In genomic region chr1:53957231-53957818, GRCh38 we compare ENCODE assay signal across 9 cellular contexts. TPM values are rescaled to one million over a fixed set of nuclear protein-coding genes. Genes with fewer than 3 reads are reported as not detected.
DNase-seq lines count a peak whose midpoint lies in the region; ATAC-seq and TF ChIP-seq lines count a peak whose summit lies in the region.
"Had no signal": no experiment of that assay in that cellular context is flagged by ENCODE, and none has a peak within 500 bp of the region (broad histone marks: within the 10 kb centered on the region; RNA-seq: fewer than 3 reads in every experiment).

No MANE protein-coding gene starts in this region.

- no peak overlapping the region for H2AFZ ChIP-seq in SK-N-SH (ENCODE audit: low read depth)

- H3K4me2 ChIP-seq in SK-N-SH, result peak overlapping the region; percentile 45

- peaks cover 11% of the 10 kb centered on the region for H3F3A ChIP-seq in SK-N-SH (replicated peaks; ENCODE audit: insufficient read depth)

- H3K4me1 Mint-ChIP-seq in activated naive CD8-positive, alpha-beta T cell treated with anti-CD3 and anti-CD28 coated beads, Interleukin-2, amount 10 ng/mL, durations not matched to agents 7 days and 5 days, result peaks cover 11% of the 10 kb centered on the region
- peaks cover 13% of the 10 kb centered on the region for H3K4me1 Mint-ChIP-seq in activated naive CD8-positive, alpha-beta T cell treated with anti-CD3 and anti-CD28 coated beads for 36 hours

- no peak for TF ChIP-seq EP300 in SK-N-SH (IDR thresholded peaks at IDR 0.05; ENCODE audit: borderline replicate concordance in 1 of 2, low read depth in 1 of 2, low read length in 1 of 2)

- POLR2A ChIA-PET in activated naive CD8-positive, alpha-beta T cell treated with anti-CD3 and anti-CD28 coated beads, Interleukin-2, amount 10 ng/mL, durations not matched to agents 7 days and 5 days (lab: Charles Lee), result no interaction called here
- POLR2A ChIA-PET in SK-N-SH (lab: Yijun Ruan, JAX), result interaction anchor here (2.2 kb wide), 1 partner anchor 11 kb away, joined by 4 read pairs; the partner anchor contains the start of genes IFT25 and LRRC42

- no peak for ATAC-seq in activated naive CD8-positive, alpha-beta T cell treated with anti-CD3 and anti-CD28 coated beads, Interleukin-2, amount 10 ng/mL, durations not matched to agents 7 days and 5 days (ENCODE audit: low read depth)
- peak; percentile 74 for ATAC-seq in upper lobe of right lung
- no peak for ATAC-seq in HG03520 (IDR thresholded peaks at IDR 0.05; ENCODE audit: unreplicated experiment)
- ATAC-seq: left ventricle myocardium superior had no signal

- no peaks in the 10 kb centered on the region for H3K27me3 Mint-ChIP-seq in activated naive CD8-positive, alpha-beta T cell treated with anti-CD3 and anti-CD28 coated beads, Interleukin-2, amount 10 ng/mL, durations not matched to agents 7 days and 5 days
- no peaks in the 10 kb centered on the region for H3K27me3 Mint-ChIP-seq in activated naive CD8-positive, alpha-beta T cell treated with anti-CD3 and anti-CD28 coated beads for 36 hours

- peaks cover 53 to 64% of the 10 kb centered on the region in 2 experiments for H3K36me3 ChIP-seq in SK-N-SH (replicated peaks in 1 of 2; ENCODE audit: control insufficient read depth in 1 of 2, insufficient read depth in 2 of 2, low read length in 1 of 2)
- peaks cover 56% of the 10 kb centered on the region for H3K36me3 ChIP-seq in upper lobe of right lung

- WGBS in SK-N-SH (ENCODE audit: low lambda C conversion rate), result 61% methylated on average over 3 of the region's 3 CpGs

- no peak overlapping the region for H3K4me3 Mint-ChIP-seq in activated naive CD8-positive, alpha-beta T cell treated with anti-CD3 and anti-CD28 coated beads, Interleukin-2, amount 10 ng/mL, durations not matched to agents 7 days and 5 days
- H3K4me3 Mint-ChIP-seq in activated naive CD8-positive, alpha-beta T cell treated with anti-CD3 and anti-CD28 coated beads for 36 hours, result no peak overlapping the region

- H3K9ac ChIP-seq in SK-N-SH, result peak overlapping the region; percentile 40

- no peaks in the 10 kb centered on the region for H4K20me1 ChIP-seq in SK-N-SH (ENCODE audit: insufficient read depth)

- H3K9me3 Mint-ChIP-seq in activated naive CD8-positive, alpha-beta T cell treated with anti-CD3 and anti-CD28 coated beads, Interleukin-2, amount 10 ng/mL, durations not matched to agents 7 days and 5 days, result no peaks in the 10 kb centered on the region
- no peaks in the 10 kb centered on the region for H3K9me3 Mint-ChIP-seq in activated naive CD8-positive, alpha-beta T cell treated with anti-CD3 and anti-CD28 coated beads for 36 hours

- intact Hi-C loops in upper lobe of right lung (cut with DNase I), result no loop called here

- no peak overlapping the region for H3K4me3 ChIP-seq in SK-N-SH (ENCODE audit: low read depth in 2 of 2, low read length in 1 of 2)
- no peak overlapping the region for H3K4me3 ChIP-seq in upper lobe of right lung

- peak overlapping the region; percentile 30 to 62; a peak in 3 of 4 replicates for H3K27ac ChIP-seq in SK-N-SH (ENCODE audit: low read depth in 2 of 2, low read length in 1 of 2)
- H3K27ac ChIP-seq in upper lobe of right lung, result peak overlapping the region; percentile 28
- no peak overlapping the region for H3K27ac ChIP-seq in substantia nigra (ENCODE audit: low read depth, low read length, poor library complexity, severe bottlenecking)

- H3K27me3 ChIP-seq in SK-N-SH (ENCODE audit: insufficient read depth) (no peaks in the 10 kb centered on the region), upper lobe of right lung (no peaks in the 10 kb centered on the region)

- H3K27ac Mint-ChIP-seq in activated naive CD8-positive, alpha-beta T cell treated with anti-CD3 and anti-CD28 coated beads, Interleukin-2, amount 10 ng/mL, durations not matched to agents 7 days and 5 days, result peak overlapping the region; percentile 38
- H3K27ac Mint-ChIP-seq in activated naive CD8-positive, alpha-beta T cell treated with anti-CD3 and anti-CD28 coated beads for 36 hours, result no peak overlapping the region

- no peak for DNase-seq in activated naive CD8-positive, alpha-beta T cell treated with anti-CD3 and anti-CD28 coated beads, Interleukin-2, amount 10 ng/mL, durations not matched to agents 7 days and 5 days
- no peak for DNase-seq in activated naive CD8-positive, alpha-beta T cell treated with anti-CD3 and anti-CD28 coated beads for 36 hours
- DNase-seq in SK-N-SH (no peak), iris pigment epithelial cell (ENCODE audit: low read depth) (peak; percentile 84), upper lobe of right lung (no peak), substantia nigra (lab: John Stamatoyannopoulos, UW) (no peak)
- no peak for DNase-seq in stimulated activated CD4-positive, alpha-beta T cell treated with anti-CD3 and anti-CD28 coated beads, Interleukin-4, amount 100 ng/mL, for 1 hour
- DNase-seq: left ventricle myocardium superior had no signal

- peaks cover 5% of the 10 kb centered on the region for H3K36me3 Mint-ChIP-seq in activated naive CD8-positive, alpha-beta T cell treated with anti-CD3 and anti-CD28 coated beads, Interleukin-2, amount 10 ng/mL, durations not matched to agents 7 days and 5 days
- H3K36me3 Mint-ChIP-seq in activated naive CD8-positive, alpha-beta T cell treated with anti-CD3 and anti-CD28 coated beads for 36 hours, result peaks cover 8% of the 10 kb centered on the region

- no peaks in the 10 kb centered on the region for H3K9me2 ChIP-seq in SK-N-SH

- peaks cover 32% of the 10 kb centered on the region for H3K79me2 ChIP-seq in SK-N-SH (ENCODE audit: insufficient read depth)

- TF ChIP-seq CTCF in SK-N-SH (IDR thresholded peaks at IDR 0.05) (no peak), upper lobe of right lung (IDR thresholded peaks at IDR 0.05) (no peak)

- no peak for TF ChIP-seq RAD21 in SK-N-SH (IDR thresholded peaks at IDR 0.05; ENCODE audit: low read length)

- CTCF ChIA-PET in SK-N-SH (lab: Yijun Ruan, JAX), result interaction anchor here (1.0 to 3.3 kb wide), 5 partner anchors 8 to 96 kb away, joined by 3 to 60 read pairs (median 12); partner anchors contain the start of genes IFT25 and LRRC42

- H3K4me1 ChIP-seq in SK-N-SH (ENCODE audit: control insufficient read depth in 1 of 2, insufficient read depth in 2 of 2, low read depth in 1 of 2, low read length in 1 of 2) (peaks cover 4 to 8% of the 10 kb centered on the region in 2 experiments; a peak in 3 of 4 replicates), upper lobe of right lung (peaks cover 15% of the 10 kb centered on the region)

- H3K9me3 ChIP-seq in SK-N-SH, result no peaks in the 10 kb centered on the region
- H3K9me3 ChIP-seq in upper lobe of right lung, result no peaks in the 10 kb centered on the region

TF ChIP-seq in SK-N-SH, 30 proteins besides CTCF, POLR2A, EP300 and RAD21:
- TF ChIP-seq NFIC (IDR thresholded peaks at IDR 0.05; ENCODE audit: borderline replicate concordance) (peak; percentile 22; the same call in 1 of the 2 replicates), REST (IDR thresholded peaks at IDR 0.05; ENCODE audit: low read depth, low read length) (no peak)

RNA-seq across cellular contexts. Expression of gene LRRC42, which starts 11.2 kb away (rescaled TPM):
- total RNA-seq in activated naive CD8-positive, alpha-beta T cell treated with anti-CD3 and anti-CD28 coated beads, Interleukin-2, amount 10 ng/mL, durations not matched to agents 7 days and 5 days, result 10 to 100 TPM; 18.8 to 20.2 TPM
- total RNA-seq in activated naive CD8-positive, alpha-beta T cell treated with anti-CD3 and anti-CD28 coated beads for 36 hours, result 10 to 100 TPM; 29.0 to 30.1 TPM
- 35.0 and 40.9 TPM in 2 replicates for polyA plus RNA-seq in SK-N-SH (2012; rRNA removed)
- 37.0 and 39.4 TPM in 2 replicates for polyA plus RNA-seq in SK-N-SH (2012; cell fraction: cytosol; rRNA removed)
- 23.8 and 29.8 TPM in 2 replicates for polyA plus RNA-seq in SK-N-SH (2012; cell fraction: nucleus; rRNA removed)
- 18.1 TPM for total RNA-seq in upper lobe of right lung

RNA-seq across cellular contexts. Expression of gene IFT25, which starts 11.8 kb away (rescaled TPM):
- total RNA-seq in activated naive CD8-positive, alpha-beta T cell treated with anti-CD3 and anti-CD28 coated beads, Interleukin-2, amount 10 ng/mL, durations not matched to agents 7 days and 5 days, result 10 to 100 TPM; 76.7 to 81.6 TPM
- 10 to 100 TPM; 53.2 to 59.1 TPM for total RNA-seq in activated naive CD8-positive, alpha-beta T cell treated with anti-CD3 and anti-CD28 coated beads for 36 hours
- polyA plus RNA-seq in SK-N-SH (2012; rRNA removed), result 25.7 TPM in 2 replicates
- 34.8 and 55.2 TPM in 2 replicates for polyA plus RNA-seq in SK-N-SH (2012; cell fraction: cytosol; rRNA removed)
- 17.1 and 25.3 TPM in 2 replicates for polyA plus RNA-seq in SK-N-SH (2012; cell fraction: nucleus; rRNA removed)
- total RNA-seq in upper lobe of right lung, result 16.8 TPM
